In the genomic region with DNA sequence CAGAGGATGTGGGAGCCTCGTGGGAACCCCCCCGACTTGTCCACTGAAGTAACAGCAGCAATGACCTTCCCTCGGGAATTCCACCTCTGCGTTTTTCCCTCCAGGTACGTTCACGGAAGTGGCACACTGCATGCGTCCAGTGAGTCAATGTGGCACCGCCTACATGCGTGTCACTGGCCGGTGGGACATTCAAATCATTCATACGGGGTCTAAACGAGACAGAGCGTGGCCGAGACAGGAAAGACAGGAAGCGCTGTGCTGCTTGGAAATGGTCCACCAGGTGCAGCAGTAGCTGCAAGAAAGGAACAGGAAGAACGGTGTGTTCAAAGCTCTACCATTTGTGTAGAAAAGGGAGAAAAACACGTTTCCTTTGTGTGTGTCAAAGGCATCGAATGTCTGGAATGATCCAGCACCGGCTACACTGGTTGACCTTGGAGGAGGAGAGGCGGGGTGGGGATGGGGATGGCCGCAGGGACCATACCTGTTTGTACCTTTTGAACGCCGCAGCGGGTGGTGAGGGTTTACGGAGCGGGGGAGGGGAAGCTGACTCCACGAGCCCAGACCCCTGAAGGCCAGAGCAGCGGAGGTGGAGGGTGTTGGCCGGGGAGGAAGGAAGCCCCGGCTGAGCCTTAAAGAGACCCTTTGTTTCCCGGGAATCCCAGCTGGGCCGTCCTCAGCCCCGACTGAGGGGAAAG, we compare ENCODE assay signal across 6 cellular contexts. TPM values are rescaled to one million over a fixed set of nuclear protein-coding genes. Genes with fewer than 3 reads are reported as not detected.
DNase-seq lines count a peak whose midpoint lies in the region; ATAC-seq and TF ChIP-seq lines count a peak whose summit lies in the region.

No MANE protein-coding gene starts in this region.

- TF ChIP-seq CTCF in HFFc6 (IDR thresholded peaks at IDR 0.05) = no peak

- in situ Hi-C loops in SK-MEL-5 (cut with HindIII; ENCODE audit: low pct_unique_long_range_greater_than_20kb, low sequenced_read_pairs) = no loop called here

- H3K27me3 Mint-ChIP-seq in HFFc6 (ENCODE audit: insufficient read depth) = no peaks in the 10 kb centered on the region; the same call in 1 of the 2 replicates

- H3K4me3 Mint-ChIP-seq in HFFc6 = no peak overlapping the region

- DNase-seq in DMS53 treated with DMSO at 0.1 percent for 48 hours (lab: John Stamatoyannopoulos, UW; ENCODE audit: unreplicated experiment) (peak; percentile 87), SK-MEL-5 (ENCODE audit: low read depth, low spot score) (peak; percentile 49), germinal center (ENCODE audit: low spot score) (peak; percentile 76), AML-193 (lab: John Stamatoyannopoulos, UW) (no peak), HFFc6 (no peak)
- peak; percentile 70 for DNase-seq in stimulated activated naive CD8-positive, alpha-beta T cell treated with anti-CD3 and anti-CD28 coated beads, Interleukin-15, Interleukin-2, amounts not matched to agents 100 U/mL and 50 U/mL, for 24 hours

- H3K9me3 Mint-ChIP-seq in HFFc6 = no peaks in the 10 kb centered on the region

- H3K36me3 Mint-ChIP-seq in HFFc6 (ENCODE audit: low read depth) = no peaks in the 10 kb centered on the region

- peaks cover 15% of the 10 kb centered on the region for H3K4me1 Mint-ChIP-seq in HFFc6 (ENCODE audit: low read depth)

- ATAC-seq in stimulated activated naive CD8-positive, alpha-beta T cell treated with anti-CD3 and anti-CD28 coated beads, Interleukin-15, Interleukin-2, amounts not matched to agents 100 U/mL and 50 U/mL, for 24 hours = peak; percentile 65

- no peak overlapping the region for H3K27ac Mint-ChIP-seq in HFFc6

RNA-seq across cellular contexts. Expression of gene PGAP6, which starts 1.7 kb away (rescaled TPM):
- total RNA-seq in SK-MEL-5 (2014; rRNA removed; shearing (Covaris generic)) = 88.5 and 94.0 TPM in 2 replicates
- polyA plus RNA-seq in SK-MEL-5 (2015; cell fraction: cytosol; rRNA removed) = 159 and 173 TPM in 2 replicates
- polyA plus RNA-seq in SK-MEL-5 (2015; cell fraction: nucleus; rRNA removed) = 196 and 261 TPM in 2 replicates
- total RNA-seq in HFFc6 (2021; fragmentation: NEBNext Ultra II Directional; extraction: Animal tissue kit (Norgen Biotek cat#: 25700)) = 10 to 100 TPM; 50.6 to 69.7 (median 59.7) TPM

RNA-seq across cellular contexts. Expression of gene MRPL28, which starts 13.1 kb away (rescaled TPM):
- 78.0 and 105 TPM in 2 replicates for total RNA-seq in SK-MEL-5 (2014; rRNA removed; shearing (Covaris generic))
- 129 and 134 TPM in 2 replicates for polyA plus RNA-seq in SK-MEL-5 (2015; cell fraction: cytosol; rRNA removed)
- 63.9 and 72.4 TPM in 2 replicates for polyA plus RNA-seq in SK-MEL-5 (2015; cell fraction: nucleus; rRNA removed)
- 100 to 1,000 TPM; 105 to 131 (median 129) TPM for total RNA-seq in HFFc6 (2021; fragmentation: NEBNext Ultra II Directional; extraction: Animal tissue kit (Norgen Biotek cat#: 25700))

RNA-seq across cellular contexts. Expression of gene NME4, which starts 13.5 kb away (rescaled TPM):
- total RNA-seq in SK-MEL-5 (2014; rRNA removed; shearing (Covaris generic)) = 176 and 197 TPM in 2 replicates
- polyA plus RNA-seq in SK-MEL-5 (2015; cell fraction: cytosol; rRNA removed) = 298 and 308 TPM in 2 replicates
- polyA plus RNA-seq in SK-MEL-5 (2015; cell fraction: nucleus; rRNA removed) = 119 and 120 TPM in 2 replicates
- total RNA-seq in HFFc6 (2021; fragmentation: NEBNext Ultra II Directional; extraction: Animal tissue kit (Norgen Biotek cat#: 25700)) = 100 to 1,000 TPM; 153 to 276 (median 158) TPM

RNA-seq across cellular contexts. Expression of gene DECR2, which starts 18.2 kb away (rescaled TPM):
- total RNA-seq in SK-MEL-5 (2014; rRNA removed; shearing (Covaris generic)) = 11.9 and 12.5 TPM in 2 replicates
- 35.3 and 36.5 TPM in 2 replicates for polyA plus RNA-seq in SK-MEL-5 (2015; cell fraction: cytosol; rRNA removed)
- polyA plus RNA-seq in SK-MEL-5 (2015; cell fraction: nucleus; rRNA removed) = 106 and 140 TPM in 2 replicates
- 10 to 100 TPM; 14.0 to 20.3 (median 16.0) TPM for total RNA-seq in HFFc6 (2021; fragmentation: NEBNext Ultra II Directional; extraction: Animal tissue kit (Norgen Biotek cat#: 25700))

RNA-seq across cellular contexts. Expression of gene AXIN1, which starts 30.9 kb away (rescaled TPM):
- 20.6 and 22.6 TPM in 2 replicates for total RNA-seq in SK-MEL-5 (2014; rRNA removed; shearing (Covaris generic))
- polyA plus RNA-seq in SK-MEL-5 (2015; cell fraction: cytosol; rRNA removed) = 29.1 and 41.3 TPM in 2 replicates
- polyA plus RNA-seq in SK-MEL-5 (2015; cell fraction: nucleus; rRNA removed) = 15.9 and 22.9 TPM in 2 replicates
- total RNA-seq in HFFc6 (2021; fragmentation: NEBNext Ultra II Directional; extraction: Animal tissue kit (Norgen Biotek cat#: 25700)) = 10 to 100 TPM; 13.6 to 16.7 (median 14.7) TPM

Comparison
In these comparisons a context has a peak if more than half of its experiments do, and no peak if none do; other contexts are left out.
1. DNase-seq: peak in DMS53 treated with DMSO at 0.1 percent for 48 hours (single experiment), SK-MEL-5 (single experiment), germinal center (single experiment) and stimulated activated naive CD8-positive, alpha-beta T cell treated with anti-CD3 and anti-CD28 coated beads, Interleukin-15, Interleukin-2, amounts not matched to agents 100 U/mL and 50 U/mL, for 24 hours (single experiment); none in AML-193 (0 of 2) and HFFc6 (single experiment).